ENCODE assay signal across 8 cellular contexts in genomic region chr1:151832318-151832984, GRCh38. TPM values are rescaled to one million over a fixed set of nuclear protein-coding genes. Genes with fewer than 3 reads are reported as not detected.
DNase-seq lines count a peak whose midpoint lies in the region; ATAC-seq and TF ChIP-seq lines count a peak whose summit lies in the region.

No MANE protein-coding gene starts in this region.

- H3K27me3 Mint-ChIP-seq in central memory CD8-positive, alpha-beta T cell = no peaks in the 10 kb centered on the region
- H3K27me3 Mint-ChIP-seq in progenitor cell of endocrine pancreas = peaks cover 21% of the 10 kb centered on the region

- no peak overlapping the region for H3K27ac Mint-ChIP-seq in central memory CD8-positive, alpha-beta T cell (ENCODE audit: low read depth)
- no peak overlapping the region for H3K27ac Mint-ChIP-seq in progenitor cell of endocrine pancreas

- peaks cover 75% of the 10 kb centered on the region for H3K4me1 Mint-ChIP-seq in central memory CD8-positive, alpha-beta T cell
- H3K4me1 Mint-ChIP-seq in progenitor cell of endocrine pancreas (ENCODE audit: low read depth) = peaks cover 12% of the 10 kb centered on the region

- ATAC-seq in central memory CD8-positive, alpha-beta T cell (replicated peaks; ENCODE audit: extremely low read depth, poor library complexity, severe bottlenecking) = no peak

- H3K36me3 Mint-ChIP-seq in central memory CD8-positive, alpha-beta T cell (ENCODE audit: insufficient read depth) = peaks cover 12% of the 10 kb centered on the region
- H3K36me3 Mint-ChIP-seq in progenitor cell of endocrine pancreas (ENCODE audit: insufficient read depth) = no peaks in the 10 kb centered on the region

- no peak for TF ChIP-seq CTCF in progenitor cell of endocrine pancreas (IDR thresholded peaks at IDR 0.05; ENCODE audit: unreplicated experiment)

- no peaks in the 10 kb centered on the region for H3K9me3 Mint-ChIP-seq in central memory CD8-positive, alpha-beta T cell
- H3K9me3 Mint-ChIP-seq in progenitor cell of endocrine pancreas (ENCODE audit: low read depth) = no peaks in the 10 kb centered on the region

- peak overlapping the region; percentile 57 for H3K4me3 Mint-ChIP-seq in central memory CD8-positive, alpha-beta T cell
- H3K4me3 Mint-ChIP-seq in progenitor cell of endocrine pancreas (ENCODE audit: low read depth) = no peak overlapping the region

- DNase-seq in C1 segment of cervical spinal cord (lab: John Stamatoyannopoulos, UW) (peak in 9 of 14 donors; percentile 7 to 88 (median 37)), NCI-H1092 treated with DMSO at 0.1 percent for 48 hours (lab: John Stamatoyannopoulos, UW) (peak; percentile 91), mucosa of gallbladder (ENCODE audit: low spot score) (peak; percentile 90), progenitor cell of endocrine pancreas (ENCODE audit: low spot score, unreplicated experiment) (no peak), inferior parietal cortex (ENCODE audit: extremely low spot score) (no peak), activated gamma-delta T cell (lab: John Stamatoyannopoulos, UW) (no peak)
- DNase-seq in central memory CD8-positive, alpha-beta T cell (ENCODE audit: low spot score in 2 of 2) = no peak
- no peak for DNase-seq in activated effector memory CD4-positive, alpha-beta T cell treated with Interleukin-2 at 50 U/mL for 16 hours

RNA-seq across cellular contexts. Expression of gene RORC, which starts 0.8 kb away (rescaled TPM):
- total RNA-seq in mucosa of gallbladder (9.5 TPM), progenitor cell of endocrine pancreas (0.09 TPM in 1 of 2 replicates, not detected in the other)

RNA-seq across cellular contexts. Expression of gene C2CD4D, which starts 7.2 kb away (rescaled TPM):
- total RNA-seq in mucosa of gallbladder (1.2 TPM), progenitor cell of endocrine pancreas (1.00 and 1.3 TPM in 2 replicates)

RNA-seq across cellular contexts. Expression of gene THEM5, which starts 21.1 kb away (rescaled TPM):
- not detected for total RNA-seq in mucosa of gallbladder
- total RNA-seq in progenitor cell of endocrine pancreas = not detected in 2 replicates

RNA-seq across cellular contexts. Expression of gene LINGO4, which starts 27.2 kb away (rescaled TPM):
- total RNA-seq in mucosa of gallbladder (0.09 TPM), progenitor cell of endocrine pancreas (not detected in 2 replicates)

RNA-seq across cellular contexts. Expression of gene TDRKH, which starts 42.2 kb away (rescaled TPM):
- 10.6 TPM for total RNA-seq in mucosa of gallbladder
- total RNA-seq in progenitor cell of endocrine pancreas = 16.3 and 16.5 TPM in 2 replicates

Comparison
In these comparisons a context has a peak if more than half of its experiments do, and no peak if none do; other contexts are left out.
1. DNase-seq: peak in C1 segment of cervical spinal cord (9 of 14), NCI-H1092 treated with DMSO at 0.1 percent for 48 hours (single experiment) and mucosa of gallbladder (single experiment); none in central memory CD8-positive, alpha-beta T cell (0 of 2), progenitor cell of endocrine pancreas (single experiment), inferior parietal cortex (single experiment), activated gamma-delta T cell (single experiment) and activated effector memory CD4-positive, alpha-beta T cell treated with Interleukin-2 at 50 U/mL for 16 hours (single experiment).